27 cellular contexts compared by ENCODE assay signal in genomic region chr3:144287001-144287400, GRCh38.
"Had no signal": no experiment of that assay in that cellular context is flagged by ENCODE, and none has a peak within 500 bp of the region (broad histone marks: within the 10 kb centered on the region; RNA-seq: fewer than 3 reads in every experiment).

No MANE protein-coding gene starts in this region.

- H3K4me3 ChIP-seq: ascending aorta, body of pancreas, SJSA1 had no signal

- H3K9ac ChIP-seq: KMS-11 had no signal

- H3K9me3 ChIP-seq: body of pancreas, SJSA1 had no signal

- H3K4me3 Mint-ChIP-seq: activated CD4-positive, alpha-beta T cell treated with anti-CD3 and anti-CD28 coated beads, Interleukin-2, amount 10 ng/mL, durations not matched to agents 24 days and 14 days; activated naive CD8-positive, alpha-beta T cell treated with anti-CD3 and anti-CD28 coated beads, Interleukin-2, amount 50 U/mL, for 24 hours; activated T-cell treated with anti-CD3 and anti-CD28 coated beads, Interleukin-2, amount 50 U/mL, for 4 hours; T-helper 1 cell treated with Interleukin-12 subunit alpha and Interleukin-12 subunit beta and Interleukin-4 antibody, amounts not matched to agents 30 μg/mL and 1 μg/mL, for 36 hours; WTC11 had no signal

- H3K27ac ChIP-seq: ascending aorta, body of pancreas, KMS-11, SJSA1 had no signal

- H3K36me3 Mint-ChIP-seq: activated naive CD4-positive, alpha-beta T cell treated with anti-CD3 and anti-CD28 coated beads, Interleukin-2, amount 50 U/mL, for 72 hours; WTC11 had no signal

- H3K4me1 Mint-ChIP-seq: activated CD4-positive, alpha-beta T cell treated with anti-CD3 and anti-CD28 coated beads, Interleukin-2, amount 10 ng/mL, durations not matched to agents 24 days and 14 days had no signal

- H3K27me3 Mint-ChIP-seq: activated CD4-positive, alpha-beta T cell treated with anti-CD3 and anti-CD28 coated beads, Interleukin-2, amount 10 ng/mL, durations not matched to agents 24 days and 14 days; activated naive CD8-positive, alpha-beta T cell treated with anti-CD3 and anti-CD28 coated beads, Interleukin-2, amount 50 U/mL, for 24 hours had no signal

- H3K4me1 ChIP-seq: ascending aorta, body of pancreas, SJSA1 had no signal

- H3K36me3 ChIP-seq: ascending aorta, SJSA1 had no signal

- H3K9me3 Mint-ChIP-seq: activated CD4-positive, alpha-beta T cell treated with anti-CD3 and anti-CD28 coated beads, Interleukin-2, amount 10 ng/mL, durations not matched to agents 24 days and 14 days; activated naive CD4-positive, alpha-beta T cell treated with anti-CD3 and anti-CD28 coated beads, Interleukin-2, amount 50 U/mL, for 72 hours; activated naive CD8-positive, alpha-beta T cell treated with anti-CD3 and anti-CD28 coated beads, Interleukin-2, amount 50 U/mL, for 24 hours; T-helper 1 cell treated with Interleukin-12 subunit alpha and Interleukin-12 subunit beta and Interleukin-4 antibody, amounts not matched to agents 30 μg/mL and 1 μg/mL, for 36 hours had no signal

- DNase-seq: activated CD4-positive, alpha-beta T cell treated with anti-CD3 and anti-CD28 coated beads, Interleukin-2, amount 10 ng/mL, durations not matched to agents 24 days and 14 days; activated CD4-positive, alpha-beta T cell treated with anti-CD3 and anti-CD28 coated beads, Interleukin-2, amount 50 U/mL, for 48 hours; activated CD4-positive, CD25-positive, alpha-beta regulatory T cell treated with anti-CD3 and anti-CD28 coated beads, Interleukin-2, amount 50 U/mL, for 72 hours; activated CD8-positive, alpha-beta memory T cell treated with anti-CD3 and anti-CD28 coated beads for 24 hours; activated effector memory CD4-positive, alpha-beta T cell treated with anti-CD3 and anti-CD28 coated beads, Interleukin-2, amount 50 U/mL, for 16 hours; activated naive CD4-positive, alpha-beta T cell treated with Interleukin-2 at 50 U/mL for 16 hours; activated naive CD8-positive, alpha-beta T cell treated with anti-CD3 and anti-CD28 coated beads, Interleukin-2, amount 50 U/mL, for 24 hours; activated T-cell treated with anti-CD3 and anti-CD28 coated beads, Interleukin-2, amount 50 U/mL, for 4 hours; amniotic stem cell; body of pancreas; central memory CD4-positive, alpha-beta T cell; NCI-H1092; NCI-H1436 treated with DMSO at 0.1 percent for 48 hours; NCI-H187; NCI-H2081; NCI-H2171; NCI-H2227 treated with DMSO at 0.1 percent for 48 hours; NCI-H446 treated with DMSO at 0.1 percent for 48 hours; NCI-H526 treated with DMSO at 0.1 percent for 48 hours; NK-92 treated with Interleukin-12 subunit alpha and Interleukin-12 subunit beta, amount 100 ng/mL, for 24 hours; SHP77 had no signal

- H3K4me2 ChIP-seq: KMS-11 had no signal

- H3K27me3 ChIP-seq: ascending aorta, body of pancreas, SJSA1 had no signal

- H3K27ac Mint-ChIP-seq: activated CD4-positive, alpha-beta T cell treated with anti-CD3 and anti-CD28 coated beads, Interleukin-2, amount 10 ng/mL, durations not matched to agents 24 days and 14 days; activated naive CD4-positive, alpha-beta T cell treated with anti-CD3 and anti-CD28 coated beads, Interleukin-2, amount 50 U/mL, for 72 hours; activated naive CD8-positive, alpha-beta T cell treated with anti-CD3 and anti-CD28 coated beads, Interleukin-2, amount 50 U/mL, for 24 hours; T-helper 1 cell treated with Interleukin-12 subunit alpha and Interleukin-12 subunit beta and Interleukin-4 antibody, amounts not matched to agents 30 μg/mL and 1 μg/mL, for 36 hours; WTC11 had no signal
